22 cellular contexts compared by ENCODE assay signal in genomic region chr1:204317170-204317569, GRCh38. TPM values are rescaled to one million over a fixed set of nuclear protein-coding genes. Genes with fewer than 3 reads are reported as not detected.
DNase-seq lines count a peak whose midpoint lies in the region; ATAC-seq and TF ChIP-seq lines count a peak whose summit lies in the region.
"Had no signal": no experiment of that assay in that cellular context is flagged by ENCODE, and none has a peak within 500 bp of the region (broad histone marks: within the 10 kb centered on the region; RNA-seq: fewer than 3 reads in every experiment).

No MANE protein-coding gene starts in this region.

- H3K9me3 ChIP-seq in SJCRH30 (replicated peaks) (no peaks in the 10 kb centered on the region), trophoblast cell (ENCODE audit: insufficient read depth, low read depth, low read length) (no peaks in the 10 kb centered on the region)
- H3K9me3 ChIP-seq: MG63 had no signal

- H3K27ac ChIP-seq in 22Rv1 (peak overlapping the region; percentile 30), SJCRH30 (peak overlapping the region; percentile 79), trophoblast cell (ENCODE audit: low read depth, low read length) (peak overlapping the region; percentile 79)

- H3K4me3 ChIP-seq in SJCRH30 (no peak overlapping the region), trophoblast cell (ENCODE audit: low read depth, low read length) (no peak overlapping the region)
- H3K4me3 ChIP-seq: MG63 had no signal

- H4K8ac ChIP-seq in trophoblast cell (ENCODE audit: low read depth, low read length) = peak overlapping the region; percentile 40

- WGBS in trophoblast cell (ENCODE audit: extremely low coverage, insufficient coverage, insufficient read length) = no CpG with 5 or more reads among the region's 5 CpGs

- H3K4me1 ChIP-seq in SJCRH30 (peaks cover 48% of the 10 kb centered on the region), trophoblast cell (ENCODE audit: control insufficient read depth in 1 of 2, insufficient read depth in 2 of 2, low read length in 2 of 2) (peaks cover 56 to 69% of the 10 kb centered on the region in 2 experiments)

- TF ChIP-seq CTCF in 22Rv1 (IDR thresholded peaks at IDR 0.05) = no peak

- H3K79me2 ChIP-seq in trophoblast cell (ENCODE audit: control insufficient read depth, insufficient read depth, low read length, poor library complexity) = peaks cover 14% of the 10 kb centered on the region

- H3K27me3 ChIP-seq in SJCRH30 = no peaks in the 10 kb centered on the region
- H3K27me3 ChIP-seq in trophoblast cell (ENCODE audit: insufficient read depth, low read length) = no peaks in the 10 kb centered on the region
- H3K27me3 ChIP-seq: MG63 had no signal

- H3K9ac ChIP-seq in trophoblast cell (ENCODE audit: low read length) = no peak overlapping the region

- no peak overlapping the region for H3K23ac ChIP-seq in trophoblast cell (ENCODE audit: low read length)

- H3K79me1 ChIP-seq in trophoblast cell (ENCODE audit: low read length) = peaks cover 60% of the 10 kb centered on the region

- no peak overlapping the region for H2AFZ ChIP-seq in trophoblast cell (ENCODE audit: insufficient read depth, low read length, poor library complexity)

- no peak overlapping the region for H4K12ac ChIP-seq in trophoblast cell (ENCODE audit: low read depth, low read length)

- peak overlapping the region; percentile 78 for H4K91ac ChIP-seq in trophoblast cell (ENCODE audit: low read depth, low read length)

- peak overlapping the region; percentile 76 for H2BK5ac ChIP-seq in trophoblast cell (ENCODE audit: low read depth, low read length, poor library complexity)

- H3K36me3 ChIP-seq in SJCRH30 (no peaks in the 10 kb centered on the region), trophoblast cell (ENCODE audit: control insufficient read depth in 1 of 2, insufficient read depth in 2 of 2, low read length in 2 of 2) (no peaks in the 10 kb centered on the region)
- H3K36me3 ChIP-seq: MG63 had no signal

- H2BK12ac ChIP-seq in trophoblast cell (ENCODE audit: low read length) = no peak overlapping the region

- no peak overlapping the region for H3K14ac ChIP-seq in trophoblast cell (ENCODE audit: low read length)

- no peak overlapping the region for H3K4ac ChIP-seq in trophoblast cell (ENCODE audit: low read depth, low read length)

- H3K4me2 ChIP-seq in trophoblast cell (ENCODE audit: low read length) = no peak overlapping the region

- H3K18ac ChIP-seq in trophoblast cell (ENCODE audit: low read length) = no peak overlapping the region

- no peak overlapping the region for H2AK5ac ChIP-seq in trophoblast cell (ENCODE audit: low read length)

- DNase-seq in SJCRH30 (no peak), islet precursor cell (peak; percentile 85), trophoblast cell (peak; percentile 78 to 87), left ventricle myocardium superior (no peak)
- DNase-seq: 8988T; AML-193; C1 segment of cervical spinal cord; Calu3; CD8-positive, alpha-beta T cell; DMS153; MG63; NCI-H1417; NCI-H1694 treated with DMSO at 0.1 percent for 48 hours; NCI-H446; NCI-H526; OCI-M1 had no signal

- intact Hi-C loops in left ventricle myocardium superior (cut with micrococcal nuclease) = no loop called here

- H2BK120ac ChIP-seq in trophoblast cell (ENCODE audit: insufficient read depth, low read length, poor library complexity) = peak overlapping the region; percentile 70

- no peak for ATAC-seq in HG02571 (IDR thresholded peaks at IDR 0.05; ENCODE audit: unreplicated experiment)
- ATAC-seq in activated CD4-positive, CD25-positive, alpha-beta regulatory T cell treated with anti-CD3 and anti-CD28 coated beads, Interleukin-2, amount 50 U/mL, for 24 hours = no peak
- ATAC-seq in GM18520 (IDR thresholded peaks at IDR 0.05; ENCODE audit: unreplicated experiment) = no peak
- no peak for ATAC-seq in left ventricle myocardium superior
- ATAC-seq: CD8-positive, alpha-beta T cell; Right ventricle myocardium inferior had no signal

RNA-seq across cellular contexts. Expression of gene PLEKHA6, which starts 42.6 kb away (rescaled TPM):
- total RNA-seq in SJCRH30 (2014; rRNA removed; shearing (Covaris generic)) = 1.2 and 1.5 TPM in 2 replicates
- 26.6 and 31.1 TPM in 2 replicates for polyA plus RNA-seq in trophoblast cell (2013)
- 21.6 TPM for total RNA-seq in left ventricle myocardium superior
- total RNA-seq: SK-MEL-5 had no signal

Comparison
In these comparisons a context has a peak if more than half of its experiments do, and no peak if none do; other contexts are left out.
1. DNase-seq: peak in islet precursor cell (single experiment) and trophoblast cell (2 of 2); none in SJCRH30 (0 of 2) and left ventricle myocardium superior (single experiment).
2. Peak in every context shown above with its lines, with median percentiles within 50 percentile points of each other: H3K27ac ChIP-seq.